ENCODE assay signal across 10 cellular contexts in the genomic region with DNA sequence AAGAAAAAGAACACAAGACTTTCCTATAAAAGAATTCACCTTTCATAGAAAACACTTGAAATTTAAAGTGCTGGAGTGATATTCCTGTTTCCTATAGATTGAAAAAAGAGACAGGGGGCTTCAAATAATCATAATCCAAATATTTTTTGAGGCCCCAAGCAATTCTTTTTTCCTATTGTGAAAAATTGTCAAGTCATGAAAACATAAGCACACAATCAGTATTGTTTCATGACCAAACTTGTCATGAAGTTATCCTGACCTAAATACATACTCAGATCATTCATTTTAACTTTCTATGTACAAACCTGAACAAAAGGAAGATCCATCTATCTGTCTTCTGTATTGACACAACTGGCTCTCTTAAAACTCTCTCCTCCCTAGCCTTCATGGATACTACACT. TPM values are rescaled to one million over a fixed set of nuclear protein-coding genes. Genes with fewer than 3 reads are reported as not detected.
"Had no signal": no experiment of that assay in that cellular context is flagged by ENCODE, and none has a peak within 500 bp of the region (broad histone marks: within the 10 kb centered on the region; RNA-seq: fewer than 3 reads in every experiment).

No MANE protein-coding gene starts in this region.

- H3K4me3 ChIP-seq: GM23248, HAP-1 had no signal

- H3K27ac ChIP-seq: GM23248, KMS-11 had no signal

- H3K4me1 ChIP-seq: HAP-1 had no signal

- ATAC-seq: HCT116 had no signal

- H3K9ac ChIP-seq: GM23248, KMS-11 had no signal

- H3K9me3 ChIP-seq: HAP-1 had no signal

- H3K4me2 ChIP-seq: KMS-11 had no signal

- H2AFZ ChIP-seq: GM23248 had no signal

- H3K36me3 ChIP-seq: HAP-1 had no signal

- DNase-seq: GM23248, GOT3, H7, HFFc6, KBM-7 had no signal

- FAIRE-seq: HTR-8/SVneo had no signal

RNA-seq across cellular contexts. Expression of gene AGTR1, which starts 57.9 kb away (rescaled TPM):
- total RNA-seq: HT-29 had no signal
